22 cellular contexts compared by ENCODE assay signal in the genomic region with DNA sequence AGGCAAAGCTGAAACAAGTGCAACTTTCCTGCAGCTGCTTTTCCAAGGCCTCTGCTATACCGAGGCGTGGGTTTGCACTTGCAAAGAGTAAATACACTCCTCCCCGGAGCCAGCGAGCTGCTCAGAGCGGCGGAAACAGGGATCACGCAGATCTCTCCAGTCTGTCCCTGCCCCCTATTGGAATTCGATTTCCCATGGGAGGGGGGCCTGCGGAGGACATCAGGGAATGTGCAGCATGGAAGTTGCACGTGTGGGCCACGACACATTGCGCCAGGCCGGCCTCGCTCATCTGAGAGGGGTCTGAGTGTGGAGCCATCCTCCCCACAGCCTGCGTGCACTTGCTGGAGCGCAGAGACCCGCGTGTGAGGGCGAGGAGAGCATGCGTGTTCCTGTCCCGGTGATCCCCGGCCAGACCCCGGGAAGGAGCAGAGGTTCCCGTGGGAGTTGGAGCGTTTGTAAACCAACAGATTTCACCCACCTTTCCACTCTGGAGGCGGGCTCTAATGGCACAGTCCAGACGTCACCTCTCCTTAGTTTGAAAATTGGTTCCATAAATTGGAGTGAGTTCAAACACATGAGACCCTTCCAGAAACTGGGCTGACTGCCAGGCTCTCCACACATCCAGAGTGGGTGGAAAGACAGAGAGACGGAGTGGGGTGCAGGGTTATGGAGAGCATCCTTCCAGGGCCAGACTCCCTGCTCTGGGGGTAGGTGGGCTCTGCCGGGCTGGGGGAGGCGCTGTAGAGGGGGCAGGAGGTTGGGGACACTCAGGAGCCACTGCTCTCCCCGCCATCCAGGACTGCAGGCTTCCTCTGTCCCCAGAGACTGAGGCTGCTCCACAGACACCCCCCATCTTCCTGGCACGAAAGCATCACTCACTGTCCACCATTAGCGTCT.
DNase-seq lines count a peak whose midpoint lies in the region; ATAC-seq, FAIRE-seq and TF ChIP-seq lines count a peak whose summit lies in the region.
"Had no signal": no experiment of that assay in that cellular context is flagged by ENCODE, and none has a peak within 500 bp of the region (broad histone marks: within the 10 kb centered on the region; RNA-seq: fewer than 3 reads in every experiment).

No MANE protein-coding gene starts in this region.

- intact Hi-C loops in CD14-positive monocyte (cut with micrococcal nuclease): no loop called here

- H3K27ac Mint-ChIP-seq in CD14-positive monocyte: no peak overlapping the region
- no peak overlapping the region for H3K27ac Mint-ChIP-seq in WTC11
- peak overlapping the region; percentile 61 for H3K27ac Mint-ChIP-seq in nephron progenitor cell
- H3K27ac Mint-ChIP-seq: activated naive CD8-positive, alpha-beta T cell treated with anti-CD3 and anti-CD28 coated beads, Interleukin-2, amount 50 U/mL, for 24 hours; B cell; T-helper 1 cell treated with Interleukin-12 subunit alpha and Interleukin-12 subunit beta and Interleukin-4 antibody, amounts not matched to agents 30 μg/mL and 1 μg/mL, for 36 hours had no signal

- peaks cover 27% of the 10 kb centered on the region for H3K4me1 Mint-ChIP-seq in CD14-positive monocyte
- peaks cover 20% of the 10 kb centered on the region for H3K4me1 Mint-ChIP-seq in WTC11
- H3K4me1 Mint-ChIP-seq in nephron progenitor cell: peaks cover 59% of the 10 kb centered on the region
- H3K4me1 Mint-ChIP-seq: activated naive CD8-positive, alpha-beta T cell treated with anti-CD3 and anti-CD28 coated beads, Interleukin-2, amount 50 U/mL, for 24 hours; B cell had no signal

- FAIRE-seq in GM12892 (lab: Jason Lieb, UNC): no peak
- FAIRE-seq: GM18507, HTR-8/SVneo had no signal

- DNase-seq in CD14-positive monocyte (ENCODE audit: low spot score): peak; percentile 41
- DNase-seq in ELF-1 (ENCODE audit: low read depth, low spot score): peak; percentile 38
- peak; percentile 11 for DNase-seq in WTC11 (ENCODE audit: low spot score)
- DNase-seq in nephron progenitor cell: peak; percentile 37
- DNase-seq in cerebellar nuclear complex (lab: John Stamatoyannopoulos, UW): no peak
- no peak for DNase-seq in GM12892 (ENCODE audit: insufficient read length)
- DNase-seq in ecto neural progenitor cell (ENCODE audit: low spot score): no peak
- no peak for DNase-seq in globus pallidus (ENCODE audit: low spot score)
- DNase-seq: activated CD4-positive, alpha-beta T cell treated with anti-CD3 and anti-CD28 coated beads, Interleukin-2, amount 50 U/mL, for 1 hour; activated effector memory CD4-positive, alpha-beta T cell treated with Interleukin-2 at 50 U/mL for 16 hours; activated naive CD8-positive, alpha-beta T cell treated with anti-CD3 and anti-CD28 coated beads, Interleukin-2, amount 50 U/mL, for 24 hours; brain microvascular endothelial cell; Calu3; cortex of kidney; mesenchymal stem cell; PC-9; stimulated activated CD4-positive, alpha-beta T cell treated with anti-CD3 and anti-CD28 coated beads, Interleukin-12 subunit alpha, Interleukin-12 subunit beta, amount 100 ng/mL, for 4 hours had no signal

- TF ChIP-seq CTCF in CD14-positive monocyte (IDR thresholded peaks at IDR 0.05): no peak
- TF ChIP-seq CTCF in WTC11 (IDR thresholded peaks at IDR 0.05): no peak
- no peak for TF ChIP-seq CTCF in nephron progenitor cell (IDR thresholded peaks at IDR 0.05)

- H3K9me3 Mint-ChIP-seq in CD14-positive monocyte (peaks cover 0 to 1% (median 0%) of the 10 kb centered on the region in 7 donors), WTC11 (no peaks in the 10 kb centered on the region), nephron progenitor cell (no peaks in the 10 kb centered on the region)
- H3K9me3 Mint-ChIP-seq: activated naive CD8-positive, alpha-beta T cell treated with anti-CD3 and anti-CD28 coated beads, Interleukin-2, amount 50 U/mL, for 24 hours; neural crest cell; T-helper 1 cell treated with Interleukin-12 subunit alpha and Interleukin-12 subunit beta and Interleukin-4 antibody, amounts not matched to agents 30 μg/mL and 1 μg/mL, for 36 hours had no signal

- H3K27me3 Mint-ChIP-seq in CD14-positive monocyte (ENCODE audit: low read depth in 3 of 3) (peaks cover 2 to 3% (median 3%) of the 10 kb centered on the region in 3 donors), WTC11 (ENCODE audit: low read depth) (no peaks in the 10 kb centered on the region), nephron progenitor cell (ENCODE audit: low read depth, poor library complexity) (peaks cover 15% of the 10 kb centered on the region)
- H3K27me3 Mint-ChIP-seq: activated naive CD8-positive, alpha-beta T cell treated with anti-CD3 and anti-CD28 coated beads, Interleukin-2, amount 50 U/mL, for 24 hours had no signal

- H3K4me3 Mint-ChIP-seq in CD14-positive monocyte (no peak overlapping the region), WTC11 (no peak overlapping the region), nephron progenitor cell (no peak overlapping the region)
- H3K4me3 Mint-ChIP-seq: activated naive CD8-positive, alpha-beta T cell treated with anti-CD3 and anti-CD28 coated beads, Interleukin-2, amount 50 U/mL, for 24 hours; B cell; neural crest cell; T-helper 1 cell treated with Interleukin-12 subunit alpha and Interleukin-12 subunit beta and Interleukin-4 antibody, amounts not matched to agents 30 μg/mL and 1 μg/mL, for 36 hours had no signal

- H3K36me3 Mint-ChIP-seq in CD14-positive monocyte (no peaks in the 10 kb centered on the region), WTC11 (no peaks in the 10 kb centered on the region), nephron progenitor cell (ENCODE audit: low read depth) (no peaks in the 10 kb centered on the region)

- ATAC-seq in WTC11: peak; percentile 57; the same call in 1 of the 2 replicates
- ATAC-seq: activated naive CD8-positive, alpha-beta T cell treated with anti-CD3 and anti-CD28 coated beads, Interleukin-2, amount 50 U/mL, for 24 hours had no signal

- no peak for TF ChIP-seq POLR2A in GM12892 (IDR thresholded peaks at IDR 0.05; ENCODE audit: low read depth, low read length)

- CTCF ChIA-PET in WTC11 (lab: Charles Lee): interaction anchor here (0.8 kb wide), 1 partner anchor 124 kb away, joined by 3 read pairs; no protein-coding TSS in a partner anchor

- POLR2A ChIA-PET in WTC11 (lab: Charles Lee): no interaction called here

TF ChIP-seq in WTC11, 78 proteins besides CTCF, POLR2A, EP300 and RAD21 (continues in another document):
- TF ChIP-seq ZNF232 (CRISPR knock-in tag; IDR thresholded peaks at IDR 0.05) (no peak), GTF2I (CRISPR knock-in tag; conservative IDR thresholded peaks at IDR 0.05) (no peak), SOX15 (CRISPR knock-in tag; IDR thresholded peaks at IDR 0.05) (no peak), HMGA2 (CRISPR knock-in tag; IDR thresholded peaks at IDR 0.05) (no peak), TEAD4 (CRISPR knock-in tag; IDR thresholded peaks at IDR 0.05) (no peak), OVOL2 (CRISPR knock-in tag; IDR thresholded peaks at IDR 0.05; ENCODE audit: borderline replicate concordance) (no peak), PRRX2 (CRISPR knock-in tag; IDR thresholded peaks at IDR 0.05) (no peak)
- TF ChIP-seq, protein P1, sequence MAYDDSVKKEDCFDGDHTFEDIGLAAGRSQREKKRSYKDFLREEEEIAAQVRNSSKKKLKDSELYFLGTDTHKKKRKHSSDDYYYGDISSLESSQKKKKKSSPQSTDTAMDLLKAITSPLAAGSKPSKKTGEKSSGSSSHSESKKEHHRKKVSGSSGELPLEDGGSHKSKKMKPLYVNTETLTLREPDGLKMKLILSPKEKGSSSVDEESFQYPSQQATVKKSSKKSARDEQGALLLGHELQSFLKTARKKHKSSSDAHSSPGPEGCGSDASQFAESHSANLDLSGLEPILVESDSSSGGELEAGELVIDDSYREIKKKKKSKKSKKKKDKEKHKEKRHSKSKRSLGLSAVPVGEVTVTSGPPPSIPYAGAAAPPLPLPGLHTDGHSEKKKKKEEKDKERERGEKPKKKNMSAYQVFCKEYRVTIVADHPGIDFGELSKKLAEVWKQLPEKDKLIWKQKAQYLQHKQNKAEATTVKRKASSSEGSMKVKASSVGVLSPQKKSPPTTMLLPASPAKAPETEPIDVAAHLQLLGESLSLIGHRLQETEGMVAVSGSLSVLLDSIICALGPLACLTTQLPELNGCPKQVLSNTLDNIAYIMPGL (CRISPR knock-in tag; IDR thresholded peaks at IDR 0.05): no peak
- TF ChIP-seq, protein P2, sequence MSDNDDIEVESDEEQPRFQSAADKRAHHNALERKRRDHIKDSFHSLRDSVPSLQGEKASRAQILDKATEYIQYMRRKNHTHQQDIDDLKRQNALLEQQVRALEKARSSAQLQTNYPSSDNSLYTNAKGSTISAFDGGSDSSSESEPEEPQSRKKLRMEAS (CRISPR knock-in tag; IDR thresholded peaks at IDR 0.05): no peak
- TF ChIP-seq, protein P3, sequence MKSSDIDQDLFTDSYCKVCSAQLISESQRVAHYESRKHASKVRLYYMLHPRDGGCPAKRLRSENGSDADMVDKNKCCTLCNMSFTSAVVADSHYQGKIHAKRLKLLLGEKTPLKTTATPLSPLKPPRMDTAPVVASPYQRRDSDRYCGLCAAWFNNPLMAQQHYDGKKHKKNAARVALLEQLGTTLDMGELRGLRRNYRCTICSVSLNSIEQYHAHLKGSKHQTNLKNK (CRISPR knock-in tag; IDR thresholded peaks at IDR 0.05): no peak
- TF ChIP-seq, protein P4, sequence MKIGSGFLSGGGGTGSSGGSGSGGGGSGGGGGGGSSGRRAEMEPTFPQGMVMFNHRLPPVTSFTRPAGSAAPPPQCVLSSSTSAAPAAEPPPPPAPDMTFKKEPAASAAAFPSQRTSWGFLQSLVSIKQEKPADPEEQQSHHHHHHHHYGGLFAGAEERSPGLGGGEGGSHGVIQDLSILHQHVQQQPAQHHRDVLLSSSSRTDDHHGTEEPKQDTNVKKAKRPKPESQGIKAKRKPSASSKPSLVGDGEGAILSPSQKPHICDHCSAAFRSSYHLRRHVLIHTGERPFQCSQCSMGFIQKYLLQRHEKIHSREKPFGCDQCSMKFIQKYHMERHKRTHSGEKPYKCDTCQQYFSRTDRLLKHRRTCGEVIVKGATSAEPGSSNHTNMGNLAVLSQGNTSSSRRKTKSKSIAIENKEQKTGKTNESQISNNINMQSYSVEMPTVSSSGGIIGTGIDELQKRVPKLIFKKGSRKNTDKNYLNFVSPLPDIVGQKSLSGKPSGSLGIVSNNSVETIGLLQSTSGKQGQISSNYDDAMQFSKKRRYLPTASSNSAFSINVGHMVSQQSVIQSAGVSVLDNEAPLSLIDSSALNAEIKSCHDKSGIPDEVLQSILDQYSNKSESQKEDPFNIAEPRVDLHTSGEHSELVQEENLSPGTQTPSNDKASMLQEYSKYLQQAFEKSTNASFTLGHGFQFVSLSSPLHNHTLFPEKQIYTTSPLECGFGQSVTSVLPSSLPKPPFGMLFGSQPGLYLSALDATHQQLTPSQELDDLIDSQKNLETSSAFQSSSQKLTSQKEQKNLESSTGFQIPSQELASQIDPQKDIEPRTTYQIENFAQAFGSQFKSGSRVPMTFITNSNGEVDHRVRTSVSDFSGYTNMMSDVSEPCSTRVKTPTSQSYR (CRISPR knock-in tag; IDR thresholded peaks at IDR 0.05): no peak

Comparison
In these comparisons a context has a peak if more than half of its experiments do, and no peak if none do; other contexts are left out.
1. DNase-seq: peak in CD14-positive monocyte (single experiment), ELF-1 (single experiment), WTC11 (single experiment) and nephron progenitor cell (single experiment); none in cerebellar nuclear complex (0 of 2), GM12892 (single experiment), ecto neural progenitor cell (single experiment) and globus pallidus (single experiment).